In the genomic region with DNA sequence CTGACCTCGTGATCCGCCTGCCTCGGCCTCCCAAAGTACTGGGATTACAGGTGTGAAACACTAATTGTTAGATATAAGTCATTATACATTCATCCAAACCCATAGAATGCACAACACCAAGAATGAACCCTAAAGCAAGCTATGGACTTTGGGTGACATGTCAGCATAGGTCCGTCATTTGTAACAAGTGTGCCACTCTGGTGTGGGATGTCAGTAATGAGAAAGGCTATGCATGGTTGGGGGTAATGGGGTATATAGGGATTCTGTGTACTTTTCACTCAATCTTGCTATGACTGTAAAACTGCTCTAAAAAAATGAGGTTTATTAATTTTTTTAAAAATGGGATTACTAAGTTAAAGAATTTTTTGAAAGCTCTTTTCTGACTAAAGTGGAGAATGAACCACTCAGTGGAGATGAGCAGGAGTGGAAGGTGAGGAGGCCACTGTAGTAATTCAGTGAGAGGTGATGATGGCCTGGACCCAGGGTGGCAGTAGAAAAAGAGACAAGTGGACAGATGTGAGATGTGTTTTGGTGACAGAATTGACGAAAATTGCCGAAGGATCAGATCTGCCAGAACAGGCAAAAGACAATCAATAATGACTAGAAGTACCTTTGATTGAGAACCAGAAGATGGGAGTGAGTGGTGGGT, we compare ENCODE assay signal across 30 cellular contexts. TPM values are rescaled to one million over a fixed set of nuclear protein-coding genes. Genes with fewer than 3 reads are reported as not detected.
"Had no signal": no experiment of that assay in that cellular context is flagged by ENCODE, and none has a peak within 500 bp of the region (broad histone marks: within the 10 kb centered on the region; RNA-seq: fewer than 3 reads in every experiment).

No MANE protein-coding gene starts in this region.

- H3K27ac Mint-ChIP-seq: activated CD4-positive, alpha-beta T cell treated with anti-CD3 and anti-CD28 coated beads, Interleukin-2, amount 10 ng/mL, durations not matched to agents 7 days and 5 days had no signal

- H3K36me3 ChIP-seq: breast epithelium, esophagus squamous epithelium, heart right ventricle, left lung, lower lobe of right lung, ovary, prostate gland, thyroid gland, upper lobe of left lung, vagina, WERI-Rb-1 had no signal

- H3K27ac ChIP-seq: breast epithelium, epithelial cell of prostate, esophagus squamous epithelium, heart right ventricle, left lung, lower lobe of right lung, ovary, prostate gland, SK-N-MC, skin epidermis, thyroid gland, upper lobe of left lung, vagina, WERI-Rb-1 had no signal

- H3K9me3 Mint-ChIP-seq: activated naive CD4-positive, alpha-beta T cell treated with anti-CD3 and anti-CD28 coated beads, Interleukin-2, amount 50 U/mL, for 24 hours; stimulated activated naive CD8-positive, alpha-beta T cell treated with anti-CD3 and anti-CD28 coated beads, Interleukin-15, amount 100 ng/mL, for 72 hours had no signal

- ATAC-seq: heart right ventricle; left lung; lower lobe of right lung; sciatic nerve; stimulated activated naive CD8-positive, alpha-beta T cell treated with anti-CD3 and anti-CD28 coated beads, Interleukin-15, amount 100 ng/mL, for 72 hours had no signal

- H3K27me3 Mint-ChIP-seq: activated CD4-positive, alpha-beta T cell treated with anti-CD3 and anti-CD28 coated beads, Interleukin-2, amount 10 ng/mL, durations not matched to agents 7 days and 5 days; activated naive CD4-positive, alpha-beta T cell treated with anti-CD3 and anti-CD28 coated beads, Interleukin-2, amount 50 U/mL, for 24 hours; stimulated activated naive CD8-positive, alpha-beta T cell treated with anti-CD3 and anti-CD28 coated beads, Interleukin-15, amount 100 ng/mL, for 72 hours had no signal

- H3K4me3 Mint-ChIP-seq: activated CD4-positive, alpha-beta T cell treated with anti-CD3 and anti-CD28 coated beads, Interleukin-2, amount 10 ng/mL, durations not matched to agents 7 days and 5 days; activated naive CD4-positive, alpha-beta T cell treated with anti-CD3 and anti-CD28 coated beads, Interleukin-2, amount 50 U/mL, for 24 hours; stimulated activated naive CD8-positive, alpha-beta T cell treated with anti-CD3 and anti-CD28 coated beads, Interleukin-15, amount 100 ng/mL, for 72 hours had no signal

- H3K4me1 ChIP-seq: breast epithelium, esophagus squamous epithelium, left lung, lower lobe of right lung, prostate gland, vagina had no signal

- H3K27me3 ChIP-seq: breast epithelium, esophagus squamous epithelium, heart right ventricle, left lung, ovary, thyroid gland, upper lobe of left lung, vagina had no signal

- DNase-seq: activated CD4-positive, alpha-beta T cell treated with anti-CD3 and anti-CD28 coated beads, Interleukin-2, amount 10 ng/mL, durations not matched to agents 7 days and 5 days; activated CD8-positive, alpha-beta memory T cell treated with anti-CD3 and anti-CD28 coated beads, Interleukin-2, amount 50 U/mL, for 48 hours; activated gamma-delta T cell treated with Interleukin-2 at 50 U/mL for 16 hours; central memory CD4-positive, alpha-beta T cell; effector CD8-positive, alpha-beta T cell; esophagus squamous epithelium; foreskin melanocyte; heart right ventricle; left lung; lower lobe of right lung; mesendoderm; ovary; retina; stimulated activated CD4-positive, alpha-beta T cell treated with anti-CD3 and anti-CD28 coated beads, Interleukin-12 subunit alpha, Interleukin-12 subunit beta, amount 100 ng/mL, for 4 hours; stimulated activated CD4-positive, alpha-beta T cell treated with anti-CD3 and anti-CD28 coated beads, Interleukin-4, amount 100 ng/mL, for 1 hour; stimulated activated naive CD8-positive, alpha-beta T cell treated with anti-CD3 and anti-CD28 coated beads, Interleukin-15, amount 100 ng/mL, for 72 hours; substantia nigra; T1000; thyroid gland; upper lobe of left lung; WERI-Rb-1 had no signal

- H3K4me3 ChIP-seq: breast epithelium, esophagus squamous epithelium, heart right ventricle, left lung, lower lobe of right lung, ovary, prostate gland, SK-N-MC, skin epidermis, thyroid gland, upper lobe of left lung, vagina had no signal

RNA-seq across cellular contexts. Expression of a gene that starts 21.3 kb away (rescaled TPM):
- polyA plus RNA-seq: neural cell had no signal
